In genomic region chr22:19980766-19981165, GRCh38 we compare ENCODE assay signal across 11 cellular contexts. TPM values are rescaled to one million over a fixed set of nuclear protein-coding genes. Genes with fewer than 3 reads are reported as not detected.
A peak's percentile ranks its signal among the peaks of the same experiment; 100 is the strongest.
DNase-seq lines count a peak whose midpoint lies in the region; ATAC-seq and TF ChIP-seq lines count a peak whose summit lies in the region.
"Had no signal": no experiment of that assay in that cellular context is flagged by ENCODE, and none has a peak within 500 bp of the region (broad histone marks: within the 10 kb centered on the region; RNA-seq: fewer than 3 reads in every experiment).

No MANE protein-coding gene starts in this region.

- H3K27ac ChIP-seq in right cardiac atrium (ENCODE audit: low read length), result no peak overlapping the region
- H3K27ac ChIP-seq in psoas muscle, result peak overlapping the region; percentile 94

- H3K27me3 ChIP-seq in right cardiac atrium (ENCODE audit: control insufficient read depth, insufficient read depth) (no peaks in the 10 kb centered on the region), psoas muscle (ENCODE audit: insufficient read depth in 3 of 3, low read length in 2 of 3) (no peaks in the 10 kb centered on the region), MG63 (no peaks in the 10 kb centered on the region)

- H3K9me3 Mint-ChIP-seq in activated CD8-positive, alpha-beta memory T cell treated with anti-CD3 and anti-CD28 coated beads, Interleukin-2, amount 10 ng/mL, durations not matched to agents 7 days and 5 days (ENCODE audit: low read depth), result no peaks in the 10 kb centered on the region
- H3K9me3 Mint-ChIP-seq in natural killer cell, result no peaks in the 10 kb centered on the region
- H3K9me3 Mint-ChIP-seq: CD4-positive, alpha-beta T cell had no signal

- no peak for TF ChIP-seq CTCF in psoas muscle (IDR thresholded peaks at IDR 0.05)
- no peak for TF ChIP-seq CTCF in natural killer cell (IDR thresholded peaks at IDR 0.05)

- 85% methylated on average over 7 of the region's 7 CpGs for WGBS in right cardiac atrium
- 51 to 83% (median 65%) methylated on average over 7 of the region's 7 CpGs for WGBS in psoas muscle, 3 donors

- peaks cover 4% of the 10 kb centered on the region for H3K4me1 ChIP-seq in right cardiac atrium (ENCODE audit: control insufficient read depth, insufficient read depth, low read length)
- H3K4me1 ChIP-seq in psoas muscle, result peaks cover 53% of the 10 kb centered on the region

- ATAC-seq in right cardiac atrium (no peak), psoas muscle (no peak), natural killer cell (no peak)
- ATAC-seq in activated CD8-positive, alpha-beta memory T cell treated with anti-CD3 and anti-CD28 coated beads, Interleukin-2, amount 10 ng/mL, durations not matched to agents 7 days and 5 days, result no peak

- H3K27me3 Mint-ChIP-seq in activated CD8-positive, alpha-beta memory T cell treated with anti-CD3 and anti-CD28 coated beads, Interleukin-2, amount 10 ng/mL, durations not matched to agents 7 days and 5 days, result no peaks in the 10 kb centered on the region
- no peaks in the 10 kb centered on the region for H3K27me3 Mint-ChIP-seq in natural killer cell (ENCODE audit: low read depth in 2 of 2)
- H3K27me3 Mint-ChIP-seq: B cell; CD4-positive, alpha-beta T cell had no signal

- intact Hi-C loops in right cardiac atrium (cut with DNase I) (no loop called here), cardiac septum (cut with DNase I) (no loop called here), psoas muscle (cut with DNase I) (no loop called here), natural killer cell (cut with micrococcal nuclease) (no loop called here)

- DNase-seq in right cardiac atrium (peak in 2 of 3 donors; percentile 14 to 32), cardiac septum (ENCODE audit: low spot score) (no peak), medulla oblongata (ENCODE audit: extremely low spot score) (peak; percentile 30), psoas muscle (peak in 1 of 2 donors; percentile 7), MG63 (no peak), natural killer cell (no peak)
- DNase-seq in activated CD8-positive, alpha-beta memory T cell treated with anti-CD3 and anti-CD28 coated beads, Interleukin-2, amount 10 ng/mL, durations not matched to agents 7 days and 5 days, result no peak
- DNase-seq: Calu3; CD4-positive, alpha-beta T cell; DMS 273 treated with DMSO at 0.1 percent for 48 hours had no signal

- CTCF ChIA-PET in activated CD8-positive, alpha-beta memory T cell treated with anti-CD3 and anti-CD28 coated beads, Interleukin-2, amount 10 ng/mL, durations not matched to agents 7 days and 5 days (lab: Charles Lee), result no interaction called here

- H3K9me3 ChIP-seq in right cardiac atrium (ENCODE audit: control insufficient read depth, low read length) (no peaks in the 10 kb centered on the region), psoas muscle (no peaks in the 10 kb centered on the region), MG63 (no peaks in the 10 kb centered on the region)

- H3K36me3 Mint-ChIP-seq in activated CD8-positive, alpha-beta memory T cell treated with anti-CD3 and anti-CD28 coated beads, Interleukin-2, amount 10 ng/mL, durations not matched to agents 7 days and 5 days, result no peaks in the 10 kb centered on the region
- H3K36me3 Mint-ChIP-seq in natural killer cell, result no peaks in the 10 kb centered on the region

- no peak overlapping the region for H3K4me3 Mint-ChIP-seq in activated CD8-positive, alpha-beta memory T cell treated with anti-CD3 and anti-CD28 coated beads, Interleukin-2, amount 10 ng/mL, durations not matched to agents 7 days and 5 days
- no peak overlapping the region for H3K4me3 Mint-ChIP-seq in natural killer cell
- H3K4me3 Mint-ChIP-seq: B cell; CD4-positive, alpha-beta T cell had no signal

- H3K36me3 ChIP-seq in psoas muscle (ENCODE audit: insufficient read depth in 1 of 2, low read depth in 1 of 2) (peaks cover 0 to 46% of the 10 kb centered on the region in 2 donors), MG63 (no peaks in the 10 kb centered on the region)

- H3K4me3 ChIP-seq in right cardiac atrium (ENCODE audit: low read length) (no peak overlapping the region), psoas muscle (no peak overlapping the region), MG63 (no peak overlapping the region)

- H3K4me1 Mint-ChIP-seq in activated CD8-positive, alpha-beta memory T cell treated with anti-CD3 and anti-CD28 coated beads, Interleukin-2, amount 10 ng/mL, durations not matched to agents 7 days and 5 days, result no peaks in the 10 kb centered on the region
- H3K4me1 Mint-ChIP-seq in natural killer cell, result peaks cover 6 to 16% of the 10 kb centered on the region in 2 donors

- no peak overlapping the region for H3K27ac Mint-ChIP-seq in activated CD8-positive, alpha-beta memory T cell treated with anti-CD3 and anti-CD28 coated beads, Interleukin-2, amount 10 ng/mL, durations not matched to agents 7 days and 5 days
- H3K27ac Mint-ChIP-seq in natural killer cell, result no peak overlapping the region
- H3K27ac Mint-ChIP-seq: B cell; CD4-positive, alpha-beta T cell had no signal

RNA-seq across cellular contexts. Expression of gene ARVCF, which starts 35.9 kb away (rescaled TPM):
- total RNA-seq in right cardiac atrium, result 10 to 100 TPM; 11.1 to 27.4 (median 18.4) TPM
- polyA plus RNA-seq in right cardiac atrium, result 21.7 TPM
- 46.8 TPM for total RNA-seq in cardiac septum
- total RNA-seq in psoas muscle, result 10 to 100 TPM in 2 of 4 donors, 1 to 10 TPM in 2; 8.7 to 28.0 (median 14.8) TPM
- polyA plus RNA-seq in psoas muscle, result 1 to 10 TPM; 3.6 to 7.3 (median 7.0) TPM
- 2.2 and 3.8 TPM in 2 replicates for total RNA-seq in MG63 (2014; rRNA removed; shearing (Covaris generic); ENCODE audit: low replicate concordance)
- under 1 TPM; 0.50 to 0.70 TPM for total RNA-seq in activated CD8-positive, alpha-beta memory T cell treated with anti-CD3 and anti-CD28 coated beads, Interleukin-2, amount 10 ng/mL, durations not matched to agents 7 days and 5 days
- total RNA-seq in natural killer cell, result 10 to 100 TPM; 37.8 to 62.0 (median 38.7) TPM

RNA-seq across cellular contexts. Expression of gene TXNRD2, which starts 39.1 kb away (rescaled TPM):
- total RNA-seq in right cardiac atrium, result 10 to 100 TPM; 18.7 to 28.5 (median 26.0) TPM
- polyA plus RNA-seq in right cardiac atrium, result 32.9 TPM
- 33.3 TPM for total RNA-seq in cardiac septum
- 10 to 100 TPM; 18.4 to 35.1 (median 24.5) TPM for total RNA-seq in psoas muscle
- 10 to 100 TPM; 13.7 to 23.5 (median 16.0) TPM for polyA plus RNA-seq in psoas muscle
- total RNA-seq in MG63 (2014; rRNA removed; shearing (Covaris generic); ENCODE audit: low replicate concordance), result 52.7 and 61.8 TPM in 2 replicates
- total RNA-seq in activated CD8-positive, alpha-beta memory T cell treated with anti-CD3 and anti-CD28 coated beads, Interleukin-2, amount 10 ng/mL, durations not matched to agents 7 days and 5 days, result 10 to 100 TPM; 20.5 to 23.1 TPM
- total RNA-seq in natural killer cell, result 10 to 100 TPM; 23.5 to 37.3 (median 24.4) TPM

RNA-seq across cellular contexts. Expression of gene COMT, which starts 39.2 kb away (rescaled TPM):
- 10 to 100 TPM; 69.6 to 89.3 (median 84.4) TPM for total RNA-seq in right cardiac atrium
- polyA plus RNA-seq in right cardiac atrium, result 102 TPM
- total RNA-seq in cardiac septum, result 97.1 TPM
- total RNA-seq in psoas muscle, result 100 to 1,000 TPM in 2 of 4 donors, 10 to 100 TPM in 2; 63.6 to 146 (median 115) TPM
- 100 to 1,000 TPM; 100 to 142 (median 117) TPM for polyA plus RNA-seq in psoas muscle
- 178 and 263 TPM in 2 replicates for total RNA-seq in MG63 (2014; rRNA removed; shearing (Covaris generic); ENCODE audit: low replicate concordance)
- total RNA-seq in activated CD8-positive, alpha-beta memory T cell treated with anti-CD3 and anti-CD28 coated beads, Interleukin-2, amount 10 ng/mL, durations not matched to agents 7 days and 5 days, result 10 to 100 TPM; 92.6 to 95.3 TPM
- 10 to 100 TPM; 37.5 to 56.2 (median 38.2) TPM for total RNA-seq in natural killer cell

RNA-seq across cellular contexts. Expression of gene TANGO2, which starts 40.1 kb away (rescaled TPM):
- 10 to 100 TPM; 61.1 to 70.4 (median 67.3) TPM for total RNA-seq in right cardiac atrium
- 64.9 TPM for polyA plus RNA-seq in right cardiac atrium
- 84.5 TPM for total RNA-seq in cardiac septum
- 10 to 100 TPM; 20.6 to 41.0 (median 36.4) TPM for total RNA-seq in psoas muscle
- 10 to 100 TPM; 28.2 to 73.3 (median 28.5) TPM for polyA plus RNA-seq in psoas muscle
- total RNA-seq in MG63 (2014; rRNA removed; shearing (Covaris generic); ENCODE audit: low replicate concordance), result 21.0 and 54.2 TPM in 2 replicates
- total RNA-seq in activated CD8-positive, alpha-beta memory T cell treated with anti-CD3 and anti-CD28 coated beads, Interleukin-2, amount 10 ng/mL, durations not matched to agents 7 days and 5 days, result 10 to 100 TPM; 36.7 to 44.5 TPM
- total RNA-seq in natural killer cell, result 10 to 100 TPM; 33.3 to 53.0 (median 46.2) TPM

Comparison
In these comparisons a context has a peak if more than half of its experiments do, and no peak if none do; other contexts are left out.
1. DNase-seq: peak in right cardiac atrium (2 of 3) and medulla oblongata (single experiment); none in cardiac septum (single experiment), MG63 (single experiment), activated CD8-positive, alpha-beta memory T cell treated with anti-CD3 and anti-CD28 coated beads, Interleukin-2, amount 10 ng/mL, durations not matched to agents 7 days and 5 days (single experiment) and natural killer cell (single experiment).